In the genomic region with DNA sequence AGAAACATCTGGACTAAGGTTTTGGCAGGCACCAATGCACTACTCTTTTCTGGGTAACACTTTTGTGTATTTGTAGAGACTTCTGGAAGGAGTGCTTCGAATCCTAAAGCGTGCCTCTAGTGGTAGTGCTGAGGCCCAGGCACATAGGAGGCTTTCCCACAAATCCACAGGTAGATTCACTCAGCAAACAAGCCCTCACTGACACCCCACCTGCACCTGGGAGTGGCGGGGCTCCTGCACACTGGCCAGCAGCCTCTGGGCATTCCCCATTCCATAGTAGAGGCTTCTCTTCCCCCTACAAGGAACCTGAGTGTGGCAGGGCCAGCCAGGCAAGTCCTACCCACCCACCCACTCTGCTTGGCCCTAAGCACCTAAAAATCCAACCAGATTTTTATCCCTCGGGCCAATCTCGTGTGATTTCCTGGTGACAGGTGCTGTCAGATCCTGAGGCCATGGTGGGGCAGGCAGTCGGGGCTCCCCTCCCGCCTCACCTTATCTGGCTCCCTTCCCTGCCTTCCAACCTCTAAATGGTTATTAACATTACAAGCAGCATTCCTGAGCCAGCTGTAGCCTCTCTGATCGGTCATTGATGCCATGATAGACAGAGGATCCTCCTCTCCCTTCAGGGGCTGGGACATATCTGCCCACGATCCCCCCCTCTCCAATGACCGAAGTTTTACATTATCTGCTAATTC, we compare ENCODE assay signal across 24 cellular contexts.
"Had no signal": no experiment of that assay in that cellular context is flagged by ENCODE, and none has a peak within 500 bp of the region (broad histone marks: within the 10 kb centered on the region; RNA-seq: fewer than 3 reads in every experiment).

No MANE protein-coding gene starts in this region.

- H3K27me3 ChIP-seq: body of pancreas, testis, vagina had no signal

- H3K4me3 ChIP-seq: body of pancreas, testis, vagina had no signal

- H3K79me2 ChIP-seq: parathyroid adenoma had no signal

- DNase-seq: activated gamma-delta T cell treated with Interleukin-2 at 50 U/mL for 16 hours; activated T-cell treated with anti-CD3 and anti-CD28 coated beads, Interleukin-2, amount 50 U/mL, for 1 hour; anterior cingulate cortex; body of pancreas; effector CD8-positive, alpha-beta T cell; hippocampal formation; islet precursor cell; left cardiac atrium; small intestine; stimulated activated CD4-positive, alpha-beta T cell treated with anti-CD3 and anti-CD28 coated beads, Interleukin-2, amount 100 ng/mL, for 48 hours; stimulated activated CD8-positive, alpha-beta memory T cell treated with anti-CD3 and anti-CD28 coated beads, Interleukin-4, amount 100 ng/mL, for 48 hours; stimulated activated naive B cell treated with anti-CD40 and anti-IgM and Interleukin-4, amounts not matched to agents 10 μg/mL and 1 μg/mL and 100 μg/mL, for 72 hours; testis had no signal

- H3K9ac ChIP-seq: parathyroid adenoma had no signal

- H3K36me3 Mint-ChIP-seq: activated naive CD4-positive, alpha-beta T cell treated with anti-CD3 and anti-CD28 coated beads, Interleukin-2, amount 50 U/mL, for 24 hours; memory B cell; stimulated activated naive B cell treated with anti-CD40 and anti-IgM and Interleukin-4, amounts not matched to agents 10 μg/mL and 1 μg/mL and 100 μg/mL, for 72 hours; type B pancreatic cell had no signal

- H3K27me3 Mint-ChIP-seq: type B pancreatic cell had no signal

- H3K4me1 Mint-ChIP-seq: activated naive CD4-positive, alpha-beta T cell treated with anti-CD3 and anti-CD28 coated beads, Interleukin-2, amount 50 U/mL, for 24 hours; memory B cell; stimulated activated naive B cell treated with anti-CD40 and anti-IgM and Interleukin-4, amounts not matched to agents 10 μg/mL and 1 μg/mL and 100 μg/mL, for 72 hours had no signal

- H3K4me1 ChIP-seq: body of pancreas, parathyroid adenoma, vagina had no signal

- H3K27ac Mint-ChIP-seq: activated naive CD4-positive, alpha-beta T cell treated with anti-CD3 and anti-CD28 coated beads, Interleukin-2, amount 50 U/mL, for 24 hours; dendritic cell treated with granulocyte-macrophage colony-stimulating factor and Interleukin-4, amounts not matched to agents 40 ng/mL and 50 ng/mL, for 4 days; memory B cell; nephron; stimulated activated naive B cell treated with anti-CD40 and anti-IgM and Interleukin-4, amounts not matched to agents 10 μg/mL and 1 μg/mL and 100 μg/mL, for 72 hours had no signal

- H3K27ac ChIP-seq: body of pancreas, parathyroid adenoma, testis, vagina had no signal

- H3K36me3 ChIP-seq: vagina had no signal

- FAIRE-seq: frontal cortex, small intestine, TTC549 had no signal

- H3K9me3 Mint-ChIP-seq: activated naive CD4-positive, alpha-beta T cell treated with anti-CD3 and anti-CD28 coated beads, Interleukin-2, amount 50 U/mL, for 24 hours; dendritic cell treated with granulocyte-macrophage colony-stimulating factor and Interleukin-4, amounts not matched to agents 40 ng/mL and 50 ng/mL, for 4 days; nephron; type B pancreatic cell had no signal

- H2AFZ ChIP-seq: parathyroid adenoma had no signal

- ATAC-seq: body of pancreas; esophagus mucosa; left cardiac atrium; sciatic nerve; stimulated activated naive B cell treated with anti-CD40 and anti-IgM and Interleukin-4, amounts not matched to agents 10 μg/mL and 1 μg/mL and 100 μg/mL, for 72 hours had no signal

- H3K4me3 Mint-ChIP-seq: activated naive CD4-positive, alpha-beta T cell treated with anti-CD3 and anti-CD28 coated beads, Interleukin-2, amount 50 U/mL, for 24 hours; dendritic cell treated with granulocyte-macrophage colony-stimulating factor and Interleukin-4, amounts not matched to agents 40 ng/mL and 50 ng/mL, for 4 days; memory B cell; nephron; stimulated activated naive B cell treated with anti-CD40 and anti-IgM and Interleukin-4, amounts not matched to agents 10 μg/mL and 1 μg/mL and 100 μg/mL, for 72 hours; type B pancreatic cell had no signal

- H3K9me3 ChIP-seq: body of pancreas, testis, vagina had no signal
